Comparison of ENCODE assay signal across 22 cellular contexts in genomic region chr1:56915960-56916359, GRCh38. TPM values are rescaled to one million over a fixed set of nuclear protein-coding genes. Genes with fewer than 3 reads are reported as not detected.
DNase-seq lines count a peak whose midpoint lies in the region; ATAC-seq, FAIRE-seq and TF ChIP-seq lines count a peak whose summit lies in the region.
"Had no signal": no experiment of that assay in that cellular context is flagged by ENCODE, and none has a peak within 500 bp of the region (broad histone marks: within the 10 kb centered on the region; RNA-seq: fewer than 3 reads in every experiment).

No MANE protein-coding gene starts in this region.

- intact Hi-C loops in kidney (cut with DNase I), result no loop called here

- no peak overlapping the region for H3K27ac ChIP-seq in kidney (ENCODE audit: low read depth in 2 of 2, low read length in 2 of 2)
- H3K27ac ChIP-seq: adrenal gland, C4-2B, spleen, tibial nerve had no signal

- no peak overlapping the region for H3K9ac ChIP-seq in kidney (ENCODE audit: low read length in 2 of 2)

- H3K36me3 ChIP-seq in kidney (ENCODE audit: control insufficient read depth in 1 of 2, insufficient read depth in 2 of 2, low read length in 2 of 2), result no peaks in the 10 kb centered on the region
- H3K36me3 ChIP-seq: adrenal gland, spleen, tibial nerve had no signal

- H3K4me3 Mint-ChIP-seq in stimulated activated memory B cell treated with anti-CD40 and anti-IgM and Interleukin-4, amounts not matched to agents 10 μg/mL and 1 μg/mL and 100 μg/mL, for 72 hours, result no peak overlapping the region
- H3K4me3 Mint-ChIP-seq: IgD-negative memory B cell; memory B cell; natural killer cell treated with Interleukin-12 subunit alpha and Interleukin-12 subunit beta and Interleukin-15 and Interleukin-18, amount 100 ng/mL, for 72 hours had no signal

- H3K4me3 ChIP-seq in kidney (ENCODE audit: low read length in 2 of 2), result no peak overlapping the region
- H3K4me3 ChIP-seq: adrenal gland, spleen, tibial nerve had no signal

- peaks cover 7% of the 10 kb centered on the region for H3K27me3 Mint-ChIP-seq in stimulated activated memory B cell treated with anti-CD40 and anti-IgM and Interleukin-4, amounts not matched to agents 10 μg/mL and 1 μg/mL and 100 μg/mL, for 72 hours
- H3K27me3 Mint-ChIP-seq: IgD-negative memory B cell had no signal

- H3K36me3 Mint-ChIP-seq in stimulated activated memory B cell treated with anti-CD40 and anti-IgM and Interleukin-4, amounts not matched to agents 10 μg/mL and 1 μg/mL and 100 μg/mL, for 72 hours, result no peaks in the 10 kb centered on the region
- H3K36me3 Mint-ChIP-seq: IgD-negative memory B cell, memory B cell had no signal

- no peaks in the 10 kb centered on the region for H3K4me1 Mint-ChIP-seq in stimulated activated memory B cell treated with anti-CD40 and anti-IgM and Interleukin-4, amounts not matched to agents 10 μg/mL and 1 μg/mL and 100 μg/mL, for 72 hours
- H3K4me1 Mint-ChIP-seq: IgD-negative memory B cell, memory B cell had no signal

- no peaks in the 10 kb centered on the region for H3K9me3 ChIP-seq in kidney (ENCODE audit: control insufficient read depth in 1 of 2, low read length in 2 of 2)
- H3K9me3 ChIP-seq: adrenal gland, spleen, tibial nerve had no signal

- H3K4me1 ChIP-seq in kidney (ENCODE audit: control insufficient read depth in 1 of 2, insufficient read depth in 1 of 2, low read depth in 1 of 2, low read length in 2 of 2), result peaks cover 15 to 21% of the 10 kb centered on the region in 2 donors
- H3K4me1 ChIP-seq: adrenal gland, tibial nerve had no signal

- peak; percentile 27 for DNase-seq in NK-92 treated with Interleukin-12 subunit alpha and Interleukin-12 subunit beta, amount 100 ng/mL, for 24 hours (lab: John Stamatoyannopoulos, UW)
- DNase-seq in NK-92 (lab: John Stamatoyannopoulos, UW; ENCODE audit: unreplicated experiment) (no peak), NCI-H524 treated with DMSO at 0.1 percent for 48 hours (lab: John Stamatoyannopoulos, UW) (peak; percentile 50), kidney (peak; percentile 92)
- no peak for DNase-seq in activated CD4-positive, alpha-beta T cell treated with anti-CD3 and anti-CD28 coated beads for 48 hours
- DNase-seq: activated gamma-delta T cell, adrenal gland, caudate nucleus, DMS153, spleen, T-helper 1 cell had no signal

- peak; percentile 39 for ATAC-seq in stimulated activated memory B cell treated with anti-CD40 and anti-IgM and Interleukin-4, amounts not matched to agents 10 μg/mL and 1 μg/mL and 100 μg/mL, for 72 hours
- ATAC-seq in HG03439 (IDR thresholded peaks at IDR 0.05; ENCODE audit: unreplicated experiment) (no peak), HG03354 (IDR thresholded peaks at IDR 0.05; ENCODE audit: poor library complexity, severe bottlenecking, unreplicated experiment) (no peak)
- ATAC-seq: natural killer cell treated with Interleukin-12 subunit alpha and Interleukin-12 subunit beta and Interleukin-15 and Interleukin-18, amount 100 ng/mL, for 72 hours had no signal

- no peak for FAIRE-seq in kidney (lab: Jason Lieb, UNC)
- FAIRE-seq: A204.1 had no signal

- no peak for TF ChIP-seq CTCF in kidney (IDR thresholded peaks at IDR 0.05; ENCODE audit: borderline replicate concordance, extremely low read depth, insufficient read depth)

- no peaks in the 10 kb centered on the region for H3K9me3 Mint-ChIP-seq in stimulated activated memory B cell treated with anti-CD40 and anti-IgM and Interleukin-4, amounts not matched to agents 10 μg/mL and 1 μg/mL and 100 μg/mL, for 72 hours
- H3K9me3 Mint-ChIP-seq: IgD-negative memory B cell, memory B cell had no signal

- no peak overlapping the region for H3K27ac Mint-ChIP-seq in stimulated activated memory B cell treated with anti-CD40 and anti-IgM and Interleukin-4, amounts not matched to agents 10 μg/mL and 1 μg/mL and 100 μg/mL, for 72 hours
- H3K27ac Mint-ChIP-seq: IgD-negative memory B cell, memory B cell, progenitor cell of endocrine pancreas had no signal

RNA-seq across cellular contexts. Expression of gene C8B, which starts 49.9 kb away (rescaled TPM):
- total RNA-seq in kidney, result not detected
- not detected for polyA plus RNA-seq in kidney (ENCODE audit: insufficient read depth, low read depth, low replicate concordance)
- total RNA-seq: adrenal gland, spleen, tibial nerve had no signal
- polyA plus RNA-seq: esophagus, IgD-negative memory B cell, spleen had no signal

Comparison
In these comparisons a context has a peak if more than half of its experiments do, and no peak if none do; other contexts are left out.
1. DNase-seq: peak in NK-92 treated with Interleukin-12 subunit alpha and Interleukin-12 subunit beta, amount 100 ng/mL, for 24 hours (single experiment), NCI-H524 treated with DMSO at 0.1 percent for 48 hours (single experiment) and kidney (single experiment); none in NK-92 (single experiment) and activated CD4-positive, alpha-beta T cell treated with anti-CD3 and anti-CD28 coated beads for 48 hours (single experiment).